13 cellular contexts compared by ENCODE assay signal in the genomic region with DNA sequence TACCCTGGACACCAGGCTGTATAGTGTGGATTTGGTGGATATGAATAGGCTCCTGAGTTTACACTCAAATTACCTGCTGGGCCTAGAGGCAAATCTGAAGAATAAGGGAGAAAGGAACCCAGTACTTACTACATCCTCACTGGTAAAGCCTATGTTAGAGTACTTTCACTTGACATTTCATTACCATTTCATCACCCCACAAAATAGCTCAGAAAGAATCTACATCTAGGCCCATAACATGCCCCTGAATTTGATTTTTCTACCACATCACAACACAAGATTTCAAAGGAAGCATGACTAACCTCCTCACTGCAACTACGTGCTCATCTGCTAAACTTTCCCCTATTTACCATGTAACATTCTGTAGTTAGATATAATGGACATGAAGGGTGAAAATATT. TPM values are rescaled to one million over a fixed set of nuclear protein-coding genes. Genes with fewer than 3 reads are reported as not detected.
DNase-seq lines count a peak whose midpoint lies in the region; ATAC-seq and TF ChIP-seq lines count a peak whose summit lies in the region.
"Had no signal": no experiment of that assay in that cellular context is flagged by ENCODE, and none has a peak within 500 bp of the region (broad histone marks: within the 10 kb centered on the region; RNA-seq: fewer than 3 reads in every experiment).

No MANE protein-coding gene starts in this region.

- H3K27ac ChIP-seq in naive thymus-derived CD4-positive, alpha-beta T cell (ENCODE audit: low read depth, low read length), result no peak overlapping the region
- H3K27ac ChIP-seq: colonic mucosa, right lobe of liver, WERI-Rb-1 had no signal

- no peak overlapping the region for H3K4me3 ChIP-seq in Jurkat, Clone E6-1 (ENCODE audit: low read length)
- H3K4me3 ChIP-seq in naive thymus-derived CD4-positive, alpha-beta T cell (ENCODE audit: low read length), result no peak overlapping the region
- H3K4me3 ChIP-seq: colonic mucosa, right lobe of liver had no signal

- peak overlapping the region; percentile 65 for H3K4me3 Mint-ChIP-seq in activated naive CD8-positive, alpha-beta T cell treated with anti-CD3 and anti-CD28 coated beads, Interleukin-2, amount 50 U/mL, for 24 hours
- peak overlapping the region in 8 of 10 donors; percentile 3 to 73 (median 34) for H3K4me3 Mint-ChIP-seq in naive thymus-derived CD4-positive, alpha-beta T cell

- H3K27me3 Mint-ChIP-seq in activated naive CD8-positive, alpha-beta T cell treated with anti-CD3 and anti-CD28 coated beads, Interleukin-2, amount 50 U/mL, for 24 hours, result no peaks in the 10 kb centered on the region
- H3K27me3 Mint-ChIP-seq in naive thymus-derived CD4-positive, alpha-beta T cell, result no peaks in the 10 kb centered on the region

- CTCF ChIA-PET in naive thymus-derived CD4-positive, alpha-beta T cell (lab: Charles Lee), result interaction anchor here (0.5 kb wide), 1 partner anchor 193 kb away, joined by 3 read pairs; no protein-coding TSS in a partner anchor

- no peaks in the 10 kb centered on the region for H3K27me3 ChIP-seq in naive thymus-derived CD4-positive, alpha-beta T cell (ENCODE audit: control insufficient read depth in 2 of 2, insufficient read depth in 2 of 2, low read length in 2 of 2)
- H3K27me3 ChIP-seq: colonic mucosa, right lobe of liver had no signal

- intact Hi-C loops in naive thymus-derived CD4-positive, alpha-beta T cell (cut with micrococcal nuclease), result loop anchor here (1.0 to 10.0 kb wide), 9 partner anchors 11 to 900 kb away; a partner anchor contains a TSS

- H3K27ac Mint-ChIP-seq in activated naive CD8-positive, alpha-beta T cell treated with anti-CD3 and anti-CD28 coated beads, Interleukin-2, amount 50 U/mL, for 24 hours, result peak overlapping the region; percentile 93
- peak overlapping the region in 7 of 9 donors; percentile 0 to 77 (median 33) for H3K27ac Mint-ChIP-seq in naive thymus-derived CD4-positive, alpha-beta T cell

- H3K4me1 ChIP-seq in naive thymus-derived CD4-positive, alpha-beta T cell (ENCODE audit: control insufficient read depth in 2 of 2, insufficient read depth in 2 of 2, low read length in 2 of 2), result peaks cover 11 to 15% of the 10 kb centered on the region in 2 donors
- H3K4me1 ChIP-seq: right lobe of liver had no signal

- peaks cover 33% of the 10 kb centered on the region for H3K36me3 Mint-ChIP-seq in activated naive CD8-positive, alpha-beta T cell treated with anti-CD3 and anti-CD28 coated beads, Interleukin-2, amount 50 U/mL, for 24 hours (ENCODE audit: low read depth)
- peaks cover 0 to 24% (median 14%) of the 10 kb centered on the region in 5 donors for H3K36me3 Mint-ChIP-seq in naive thymus-derived CD4-positive, alpha-beta T cell

- peaks cover 69% of the 10 kb centered on the region for H3K4me1 Mint-ChIP-seq in activated naive CD8-positive, alpha-beta T cell treated with anti-CD3 and anti-CD28 coated beads, Interleukin-2, amount 50 U/mL, for 24 hours
- peaks cover 26 to 67% (median 47%) of the 10 kb centered on the region in 7 donors for H3K4me1 Mint-ChIP-seq in naive thymus-derived CD4-positive, alpha-beta T cell

- DNase-seq in Daoy (ENCODE audit: low read depth) (peak; percentile 3), NCI-H2081 treated with DMSO at 0.1 percent for 48 hours (lab: John Stamatoyannopoulos, UW) (no peak), GM10266 (ENCODE audit: extremely low spot score) (no peak), GF-D8 (lab: John Stamatoyannopoulos, UW) (no peak), cerebellar cortex (ENCODE audit: low spot score) (no peak)
- peak; percentile 55 for DNase-seq in Jurkat, Clone E6-1 (ENCODE audit: low read depth, low spot score)
- DNase-seq in activated naive CD8-positive, alpha-beta T cell treated with anti-CD3 and anti-CD28 coated beads, Interleukin-2, amount 50 U/mL, for 24 hours, result no peak
- peak in 5 of 9 donors; percentile 14 to 42 (median 24) for DNase-seq in naive thymus-derived CD4-positive, alpha-beta T cell
- DNase-seq: colonic mucosa, kidney, NCI-H345, right lobe of liver, WERI-Rb-1 had no signal

- TF ChIP-seq CTCF in GM10266 (IDR thresholded peaks at IDR 0.05; ENCODE audit: control insufficient read depth, insufficient read depth, low read depth, missing control alignments), result no peak

- H3K9me3 ChIP-seq in naive thymus-derived CD4-positive, alpha-beta T cell (ENCODE audit: control insufficient read depth in 2 of 3, low read length in 3 of 3), result no peaks in the 10 kb centered on the region
- H3K9me3 ChIP-seq: colonic mucosa, right lobe of liver had no signal

- H3K36me3 ChIP-seq in naive thymus-derived CD4-positive, alpha-beta T cell (ENCODE audit: control insufficient read depth in 2 of 3, insufficient read depth in 3 of 3, low read length in 3 of 3), result no peaks in the 10 kb centered on the region
- H3K36me3 ChIP-seq: colonic mucosa, right lobe of liver, WERI-Rb-1 had no signal

- POLR2A ChIA-PET in naive thymus-derived CD4-positive, alpha-beta T cell (lab: Charles Lee), result interaction anchor here (0.6 kb wide), 1 partner anchor 1919 kb away, joined by 3 read pairs; no protein-coding TSS in a partner anchor

- H3K9me3 Mint-ChIP-seq in activated naive CD8-positive, alpha-beta T cell treated with anti-CD3 and anti-CD28 coated beads, Interleukin-2, amount 50 U/mL, for 24 hours, result peaks cover 7% of the 10 kb centered on the region
- H3K9me3 Mint-ChIP-seq in naive thymus-derived CD4-positive, alpha-beta T cell, result peaks cover 0 to 14% (median 0%) of the 10 kb centered on the region in 11 donors

- ATAC-seq in activated naive CD8-positive, alpha-beta T cell treated with anti-CD3 and anti-CD28 coated beads, Interleukin-2, amount 50 U/mL, for 24 hours, result peak; percentile 93
- ATAC-seq in naive thymus-derived CD4-positive, alpha-beta T cell, result peak; percentile 72
- ATAC-seq: right lobe of liver had no signal

RNA-seq across cellular contexts. Expression of a gene that starts 43.3 kb away (rescaled TPM):
- total RNA-seq in Daoy (2014; rRNA removed; shearing (Covaris generic)), result 6.7 and 10.1 TPM in 2 replicates
- 12.6 TPM for polyA plus RNA-seq in Jurkat, Clone E6-1 (2012; ENCODE audit: insufficient read depth, insufficient read length)
- 10 to 100 TPM; 16.8 to 26.3 (median 21.8) TPM for total RNA-seq in naive thymus-derived CD4-positive, alpha-beta T cell
- polyA plus RNA-seq in naive thymus-derived CD4-positive, alpha-beta T cell, result 1 to 10 TPM; 4.8 to 7.0 TPM

Comparison
In these comparisons a context has a peak if more than half of its experiments do, and no peak if none do; other contexts are left out.
1. DNase-seq: peak in Daoy (single experiment), Jurkat, Clone E6-1 (single experiment) and naive thymus-derived CD4-positive, alpha-beta T cell (5 of 9); none in activated naive CD8-positive, alpha-beta T cell treated with anti-CD3 and anti-CD28 coated beads, Interleukin-2, amount 50 U/mL, for 24 hours (single experiment), NCI-H2081 treated with DMSO at 0.1 percent for 48 hours (single experiment), GM10266 (single experiment), GF-D8 (single experiment) and cerebellar cortex (single experiment).